Comparison of ENCODE assay signal across 16 cellular contexts in the genomic region with DNA sequence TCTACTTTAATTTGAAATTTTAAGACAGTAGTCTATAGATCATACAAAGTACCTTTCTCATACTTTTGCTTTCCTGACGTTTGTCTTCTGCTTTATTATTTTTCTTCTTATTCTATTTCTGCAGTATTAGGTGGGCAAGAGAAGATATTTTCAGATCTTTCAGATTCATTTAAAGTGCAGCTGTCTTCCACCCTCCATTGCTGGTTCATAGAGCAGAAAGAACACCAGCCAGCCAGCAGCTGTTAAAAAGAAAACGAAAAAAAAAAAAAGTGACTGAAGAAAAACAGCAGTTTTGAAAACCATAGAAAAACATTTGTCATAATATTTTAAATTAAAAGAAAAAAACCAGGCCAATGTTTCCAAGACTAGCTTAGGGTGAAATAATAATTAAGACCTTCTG.
A peak's percentile ranks its signal among the peaks of the same experiment; 100 is the strongest.
DNase-seq lines count a peak whose midpoint lies in the region; ATAC-seq, FAIRE-seq and TF ChIP-seq lines count a peak whose summit lies in the region.
"Had no signal": no experiment of that assay in that cellular context is flagged by ENCODE, and none has a peak within 500 bp of the region (broad histone marks: within the 10 kb centered on the region; RNA-seq: fewer than 3 reads in every experiment).

No MANE protein-coding gene starts in this region.

- H3K9ac ChIP-seq in KMS-11: no peak overlapping the region

- H3K4me3 ChIP-seq in KMS-11 (IDR thresholded peaks at IDR 0.05; ENCODE audit: insufficient read depth, low read depth, low read length): no peak overlapping the region
- H3K4me3 ChIP-seq: K562, testis had no signal

- FAIRE-seq in endometrium (lab: Jason Lieb, UNC): peak; percentile 98
- FAIRE-seq: K562 had no signal

- peaks cover 75% of the 10 kb centered on the region for H3K4me1 ChIP-seq in KMS-11 (ENCODE audit: low read depth, poor library complexity, severe bottlenecking)
- H3K4me1 ChIP-seq: testis had no signal

- DNase-seq in substantia nigra (lab: John Stamatoyannopoulos, UW) (no peak), NOMO-1 treated with dmso at 0.1 percent for 144 hours (lab: John Stamatoyannopoulos, UW; ENCODE audit: unreplicated experiment) (no peak), HPDE6-E6E7 (ENCODE audit: extremely low spot score) (no peak), GM19240 (ENCODE audit: insufficient read length, low spot score) (no peak)
- DNase-seq: activated CD4-positive, alpha-beta T cell treated with anti-CD3 and anti-CD28 coated beads for 4 hours; DND-41; left colon; NCI-H1930; NCI-H345; stimulated activated CD4-positive, alpha-beta T cell treated with anti-CD3 and anti-CD28 coated beads, Interleukin-15, amount 100 ng/mL, for 24 hours; testis had no signal

- H3K4me2 ChIP-seq in KMS-11: peak overlapping the region; percentile 11; the same call in 1 of the 2 replicates

- no peak overlapping the region for H2AFZ ChIP-seq in KMS-11 (ENCODE audit: low read depth)

- ATAC-seq in GM18498 (IDR thresholded peaks at IDR 0.05; ENCODE audit: unreplicated experiment): peak; percentile 51
- ATAC-seq: activated T-helper 17 cell treated with anti-CD3 and anti-CD28 coated beads, Interleukin-2, amount 50 U/mL, for 72 hours; K562 had no signal

- no peaks in the 10 kb centered on the region for H3K27me3 ChIP-seq in KMS-11 (ENCODE audit: insufficient read depth, low read depth)
- H3K27me3 ChIP-seq: testis had no signal

- H3K79me2 ChIP-seq in KMS-11 (ENCODE audit: insufficient read depth, low read depth): peaks cover 53% of the 10 kb centered on the region; the same call in 1 of the 2 replicates

- no peak for TF ChIP-seq CTCF in KMS-11 (conservative IDR thresholded peaks at IDR 0.05; ENCODE audit: low read depth, low read length)

- no peaks in the 10 kb centered on the region for H3K36me3 ChIP-seq in KMS-11 (ENCODE audit: insufficient read depth)

- no peaks in the 10 kb centered on the region; the same call in 1 of the 2 replicates for H4K20me1 ChIP-seq in KMS-11 (ENCODE audit: insufficient read depth)

- H3K27ac ChIP-seq in KMS-11 (no peak overlapping the region), substantia nigra (ENCODE audit: low read depth, low read length, poor library complexity, severe bottlenecking) (peak overlapping the region; percentile 2)
- H3K27ac ChIP-seq: testis had no signal
